In the genomic region with DNA sequence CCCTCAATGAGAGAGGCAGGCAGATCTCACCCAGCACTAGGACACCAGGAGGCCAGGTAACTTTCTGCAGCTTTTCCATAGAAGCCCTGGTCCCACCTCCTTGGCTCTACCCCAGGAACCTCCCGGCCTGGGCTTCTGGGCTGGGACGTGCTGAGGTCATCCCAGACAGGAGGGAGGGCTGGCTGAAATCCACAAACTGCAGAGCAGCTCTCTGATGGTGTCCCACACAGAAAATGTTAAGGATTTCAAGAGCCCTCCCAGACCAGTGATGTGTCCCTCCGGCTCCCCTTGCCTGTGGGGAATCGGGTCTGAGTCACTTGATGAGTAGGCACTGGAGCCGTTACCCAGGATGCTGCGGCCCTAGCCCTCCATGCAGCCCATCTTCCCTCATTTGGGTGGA, we compare ENCODE assay signal across 19 cellular contexts.
DNase-seq lines count a peak whose midpoint lies in the region; ATAC-seq, FAIRE-seq and TF ChIP-seq lines count a peak whose summit lies in the region.
"Had no signal": no experiment of that assay in that cellular context is flagged by ENCODE, and none has a peak within 500 bp of the region (broad histone marks: within the 10 kb centered on the region; RNA-seq: fewer than 3 reads in every experiment).

No MANE protein-coding gene starts in this region.

- no peaks in the 10 kb centered on the region for H3K9me3 Mint-ChIP-seq in CD14-positive monocyte
- H3K9me3 Mint-ChIP-seq in immature natural killer cell = no peaks in the 10 kb centered on the region
- H3K9me3 Mint-ChIP-seq: activated B cell treated with CpG ODN at 0.5 μM for 24 hours; dendritic cell treated with granulocyte-macrophage colony-stimulating factor and Interleukin-4, amounts not matched to agents 40 ng/mL and 50 ng/mL, for 4 days had no signal

- FAIRE-seq in H54 (lab: Jason Lieb, UNC) = peak; percentile 90

- H3K9me3 ChIP-seq in RWPE2 (ENCODE audit: severe bottlenecking) = no peaks in the 10 kb centered on the region
- H3K9me3 ChIP-seq: BLaER1, esophagus muscularis mucosa had no signal

- no peak for TF ChIP-seq CTCF in CD14-positive monocyte (IDR thresholded peaks at IDR 0.05)
- no peak for TF ChIP-seq CTCF in RWPE2 (IDR thresholded peaks at IDR 0.05; ENCODE audit: poor library complexity, severe bottlenecking)

- H3K27me3 Mint-ChIP-seq in CD14-positive monocyte (ENCODE audit: low read depth in 3 of 3) = peaks cover 0 to 12% (median 4%) of the 10 kb centered on the region in 3 donors
- peaks cover 0 to 2% (median 1%) of the 10 kb centered on the region in 3 donors for H3K27me3 Mint-ChIP-seq in immature natural killer cell (ENCODE audit: low read depth in 3 of 3)

- H3K4me3 ChIP-seq in RWPE2 (ENCODE audit: severe bottlenecking) = no peak overlapping the region
- H3K4me3 ChIP-seq: BLaER1, esophagus muscularis mucosa had no signal

- no peaks in the 10 kb centered on the region for H3K27me3 ChIP-seq in RWPE2 (ENCODE audit: insufficient read depth, poor library complexity, severe bottlenecking)
- H3K27me3 ChIP-seq: BLaER1 had no signal

- H3K36me3 Mint-ChIP-seq in CD14-positive monocyte (no peaks in the 10 kb centered on the region), immature natural killer cell (no peaks in the 10 kb centered on the region)
- H3K36me3 Mint-ChIP-seq: activated CD8-positive, alpha-beta memory T cell treated with anti-CD3 and anti-CD28 coated beads, Interleukin-2, amount 10 ng/mL, durations not matched to agents 7 days and 5 days; naive B cell had no signal

- H3K4me1 ChIP-seq in RWPE2 (ENCODE audit: insufficient read depth, poor library complexity, severe bottlenecking) = peaks cover 6% of the 10 kb centered on the region
- H3K4me1 ChIP-seq: esophagus muscularis mucosa had no signal

- DNase-seq in CD14-positive monocyte (ENCODE audit: low spot score) (peak; percentile 42), H54 (ENCODE audit: insufficient read length, low spot score) (peak; percentile 81), RWPE2 (ENCODE audit: low spot score) (peak; percentile 47), kidney tubule cell (ENCODE audit: low spot score) (peak; percentile 21), SKM-1 (lab: John Stamatoyannopoulos, UW; ENCODE audit: unreplicated experiment) (no peak), nucleus accumbens (lab: John Stamatoyannopoulos, UW) (no peak), occipital lobe (lab: John Stamatoyannopoulos, UW) (no peak), immature natural killer cell (no peak)
- DNase-seq: activated B cell treated with CpG ODN at 0.5 μM for 24 hours; activated CD8-positive, alpha-beta memory T cell treated with anti-CD3 and anti-CD28 coated beads, Interleukin-2, amount 10 ng/mL, durations not matched to agents 7 days and 5 days; activated gamma-delta T cell treated with Interleukin-2 at 50 U/mL for 16 hours; anterior cingulate cortex; DMS79; MM.1S; naive B cell; NCI-H526 treated with DMSO at 0.1 percent for 48 hours had no signal

- H3K4me1 Mint-ChIP-seq in CD14-positive monocyte (no peaks in the 10 kb centered on the region), immature natural killer cell (no peaks in the 10 kb centered on the region)
- H3K4me1 Mint-ChIP-seq: activated B cell treated with CpG ODN at 0.5 μM for 24 hours; activated CD8-positive, alpha-beta memory T cell treated with anti-CD3 and anti-CD28 coated beads, Interleukin-2, amount 10 ng/mL, durations not matched to agents 7 days and 5 days; naive B cell had no signal

- peak; percentile 73 for ATAC-seq in RWPE2 (ENCODE audit: low read depth)
- ATAC-seq: activated CD8-positive, alpha-beta memory T cell treated with anti-CD3 and anti-CD28 coated beads, Interleukin-2, amount 10 ng/mL, durations not matched to agents 7 days and 5 days had no signal

- no peak overlapping the region for H3K27ac Mint-ChIP-seq in CD14-positive monocyte
- H3K27ac Mint-ChIP-seq in immature natural killer cell = no peak overlapping the region
- H3K27ac Mint-ChIP-seq: activated B cell treated with CpG ODN at 0.5 μM for 24 hours; activated CD8-positive, alpha-beta memory T cell treated with anti-CD3 and anti-CD28 coated beads, Interleukin-2, amount 10 ng/mL, durations not matched to agents 7 days and 5 days; dendritic cell treated with granulocyte-macrophage colony-stimulating factor and Interleukin-4, amounts not matched to agents 40 ng/mL and 50 ng/mL, for 4 days; naive B cell had no signal

- no peak overlapping the region for H3K27ac ChIP-seq in RWPE2 (ENCODE audit: poor library complexity, severe bottlenecking)
- H3K27ac ChIP-seq: BLaER1, esophagus muscularis mucosa had no signal

- H3K36me3 ChIP-seq in RWPE2 (ENCODE audit: low read depth) = no peaks in the 10 kb centered on the region
- H3K36me3 ChIP-seq: BLaER1 had no signal

- TF ChIP-seq POLR2A in H54 (IDR thresholded peaks at IDR 0.05; ENCODE audit: low read depth, low read length) = no peak

- intact Hi-C loops in CD14-positive monocyte (cut with micrococcal nuclease) = no loop called here

- H3K4me3 Mint-ChIP-seq in CD14-positive monocyte (no peak overlapping the region), immature natural killer cell (no peak overlapping the region)
- H3K4me3 Mint-ChIP-seq: activated B cell treated with CpG ODN at 0.5 μM for 24 hours; activated CD8-positive, alpha-beta memory T cell treated with anti-CD3 and anti-CD28 coated beads, Interleukin-2, amount 10 ng/mL, durations not matched to agents 7 days and 5 days; dendritic cell treated with granulocyte-macrophage colony-stimulating factor and Interleukin-4, amounts not matched to agents 40 ng/mL and 50 ng/mL, for 4 days; naive B cell had no signal

Comparison
In these comparisons a context has a peak if more than half of its experiments do, and no peak if none do; other contexts are left out.
1. DNase-seq: peak in CD14-positive monocyte (single experiment), H54 (single experiment), RWPE2 (single experiment) and kidney tubule cell (single experiment); none in SKM-1 (single experiment), nucleus accumbens (0 of 56), occipital lobe (single experiment) and immature natural killer cell (0 of 3).